In genomic region chr1:47444578-47445465, GRCh38 we compare ENCODE assay signal across 9 cellular contexts. TPM values are rescaled to one million over a fixed set of nuclear protein-coding genes. Genes with fewer than 3 reads are reported as not detected.
DNase-seq lines count a peak whose midpoint lies in the region; ATAC-seq and TF ChIP-seq lines count a peak whose summit lies in the region.
"Had no signal": no experiment of that assay in that cellular context is flagged by ENCODE, and none has a peak within 500 bp of the region (broad histone marks: within the 10 kb centered on the region; RNA-seq: fewer than 3 reads in every experiment).

No MANE protein-coding gene starts in this region.

- peak overlapping the region; percentile 30 for H3K4me3 Mint-ChIP-seq in CD4-positive, alpha-beta T cell
- no peak overlapping the region for H3K4me3 Mint-ChIP-seq in nephron

- peaks cover 15% of the 10 kb centered on the region for H3K4me1 Mint-ChIP-seq in CD4-positive, alpha-beta T cell (ENCODE audit: low read depth)
- peaks cover 24% of the 10 kb centered on the region for H3K4me1 Mint-ChIP-seq in nephron

- peaks cover 6% of the 10 kb centered on the region for H3K9me3 ChIP-seq in CD4-positive, alpha-beta T cell (ENCODE audit: control insufficient read depth, low read length)
- H3K9me3 ChIP-seq in NT2/D1 (ENCODE audit: insufficient read depth, low read length) = peaks cover 7% of the 10 kb centered on the region; the same call in 1 of the 2 replicates

- ATAC-seq in CD4-positive, alpha-beta T cell (ENCODE audit: poor library complexity) = peak; percentile 46
- ATAC-seq in GM18519 (IDR thresholded peaks at IDR 0.05; ENCODE audit: low FRiP score, unreplicated experiment) (no peak), GM21526 (IDR thresholded peaks at IDR 0.05; ENCODE audit: low FRiP score, unreplicated experiment) (no peak)

- DNase-seq in CD4-positive, alpha-beta T cell = peak in 2 of 10 experiments; percentile 9 to 34
- DNase-seq in NT2/D1 (ENCODE audit: low read depth, low spot score) (no peak), ecto neural progenitor cell (ENCODE audit: low spot score) (peak; percentile 79), amniotic stem cell (lab: John Stamatoyannopoulos, UW) (no peak), midbrain (lab: John Stamatoyannopoulos, UW) (no peak)

- no peak overlapping the region for H3K27ac ChIP-seq in CD4-positive, alpha-beta T cell (ENCODE audit: low read depth, low read length)
- H3K27ac ChIP-seq: parathyroid adenoma had no signal

- POLR2A ChIA-PET in CD4-positive, alpha-beta T cell (lab: Charles Lee) = no interaction called here

- intact Hi-C loops in CD4-positive, alpha-beta T cell (cut with DNase I, micrococcal nuclease) = no loop called here

- peaks cover 26% of the 10 kb centered on the region for H3K4me1 ChIP-seq in NT2/D1 (ENCODE audit: insufficient read depth, insufficient read length)
- H3K4me1 ChIP-seq: parathyroid adenoma had no signal

- peak overlapping the region; percentile 57 for H3K9ac ChIP-seq in NT2/D1 (ENCODE audit: insufficient read length, low read depth)
- H3K9ac ChIP-seq: parathyroid adenoma had no signal

- H3K9me3 Mint-ChIP-seq in CD4-positive, alpha-beta T cell = no peaks in the 10 kb centered on the region
- H3K9me3 Mint-ChIP-seq in nephron = no peaks in the 10 kb centered on the region

- no peaks in the 10 kb centered on the region for H3K36me3 ChIP-seq in NT2/D1 (ENCODE audit: insufficient read depth, insufficient read length, low read length)

- H3K27ac Mint-ChIP-seq in CD4-positive, alpha-beta T cell = no peak overlapping the region
- peak overlapping the region in 2 of 3 experiments; percentile 67 to 87 for H3K27ac Mint-ChIP-seq in nephron

- TF ChIP-seq CTCF in CD4-positive, alpha-beta T cell (IDR thresholded peaks at IDR 0.05) = no peak
- no peak for TF ChIP-seq CTCF in nephron (IDR thresholded peaks at IDR 0.05; ENCODE audit: unreplicated experiment in 3 of 3)

- H3K27me3 ChIP-seq in CD4-positive, alpha-beta T cell (ENCODE audit: control insufficient read depth, insufficient read depth, low read length) = peaks cover 100% of the 10 kb centered on the region
- H3K27me3 ChIP-seq in NT2/D1 (ENCODE audit: insufficient read depth, insufficient read length) = peaks cover 100% of the 10 kb centered on the region

- no peaks in the 10 kb centered on the region for H3K36me3 Mint-ChIP-seq in CD4-positive, alpha-beta T cell (ENCODE audit: low read depth)
- peaks cover 12% of the 10 kb centered on the region for H3K36me3 Mint-ChIP-seq in nephron (ENCODE audit: low read depth)

- no peaks in the 10 kb centered on the region for H3K27me3 Mint-ChIP-seq in CD4-positive, alpha-beta T cell
- no peaks in the 10 kb centered on the region for H3K27me3 Mint-ChIP-seq in nephron (ENCODE audit: low read depth)

- CTCF ChIA-PET in CD4-positive, alpha-beta T cell (lab: Charles Lee) = no interaction called here

- peak overlapping the region; percentile 33 for H3K4me3 ChIP-seq in NT2/D1 (ENCODE audit: insufficient read length, low read depth)

RNA-seq across cellular contexts. Expression of gene FOXD2, which starts 7.0 kb away (rescaled TPM):
- under 1 TPM; 0.22 to 0.34 TPM for total RNA-seq in CD4-positive, alpha-beta T cell

RNA-seq across cellular contexts. Expression of gene FOXE3, which starts 28.7 kb away (rescaled TPM):
- not detected for total RNA-seq in CD4-positive, alpha-beta T cell
